In the genomic region with DNA sequence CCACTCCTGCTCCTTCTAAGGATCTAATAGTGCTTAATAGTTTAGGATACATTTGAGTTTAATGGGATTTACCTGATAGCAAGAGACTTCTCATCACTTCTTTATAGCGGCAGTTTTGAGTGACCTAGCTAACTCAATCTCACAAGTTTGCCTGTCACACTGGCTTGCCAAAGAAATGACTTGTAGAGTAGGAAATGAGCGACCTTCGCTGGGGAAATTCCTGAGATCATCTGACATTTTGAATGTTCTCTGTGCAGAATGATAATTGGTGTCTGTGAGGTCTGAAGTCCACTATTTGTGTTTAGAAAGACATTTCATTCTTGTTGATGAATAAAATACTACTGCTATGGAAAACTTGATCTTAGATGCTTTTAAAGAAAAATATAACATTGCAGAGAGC, we compare ENCODE assay signal across 13 cellular contexts.
"Had no signal": no experiment of that assay in that cellular context is flagged by ENCODE, and none has a peak within 500 bp of the region (broad histone marks: within the 10 kb centered on the region; RNA-seq: fewer than 3 reads in every experiment).

No MANE protein-coding gene starts in this region.

- H3K27me3 ChIP-seq: foreskin keratinocyte, transverse colon, uterus had no signal

- H3K4me3 ChIP-seq: left ventricle myocardium inferior, transverse colon, uterus had no signal

- ATAC-seq: foreskin keratinocyte had no signal

- H3K4me1 ChIP-seq: foreskin keratinocyte, parathyroid adenoma, transverse colon, uterus had no signal

- H3K27ac Mint-ChIP-seq: nephron progenitor cell had no signal

- DNase-seq: activated CD4-positive, alpha-beta T cell treated with anti-CD3 and anti-CD28 coated beads for 1 hour; activated CD4-positive, alpha-beta T cell treated with anti-CD3 and anti-CD28 coated beads, Interleukin-2, amount 50 U/mL, for 4 hours; central memory CD4-positive, alpha-beta T cell; effector memory CD4-positive, alpha-beta T cell; foreskin keratinocyte; left ventricle myocardium inferior; nephron progenitor cell; right cardiac atrium; stimulated activated CD4-positive, alpha-beta T cell treated with anti-CD3 and anti-CD28 coated beads, Interleukin-4, amount 100 ng/mL, for 24 hours; T-helper 9 cell; transverse colon; uterus had no signal

- H2AFZ ChIP-seq: parathyroid adenoma had no signal

- H3K27ac ChIP-seq: foreskin keratinocyte, left ventricle myocardium inferior, parathyroid adenoma, transverse colon, uterus had no signal

- H3K36me3 ChIP-seq: uterus had no signal

- H3K9me3 ChIP-seq: left ventricle myocardium inferior, transverse colon, uterus had no signal

- H3K4me3 Mint-ChIP-seq: nephron progenitor cell had no signal
